In the genomic region with DNA sequence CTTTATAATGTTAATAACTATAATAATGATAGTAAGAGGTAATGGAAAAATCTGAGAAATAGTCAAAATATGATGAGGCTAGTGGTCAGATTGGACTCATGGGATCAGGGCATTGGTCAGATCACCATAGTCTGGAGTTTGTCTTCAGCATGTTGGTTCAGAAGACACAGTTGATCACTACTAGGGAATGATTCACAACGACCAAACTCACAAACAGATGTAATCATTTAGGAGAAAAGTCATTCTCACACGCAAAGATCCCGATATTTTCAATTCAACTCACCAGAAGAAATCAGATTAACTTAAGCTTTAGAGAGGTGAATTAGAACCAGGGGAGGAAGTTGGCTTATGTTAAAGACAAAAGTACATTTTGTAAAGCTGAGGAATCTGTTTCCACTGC, we compare ENCODE assay signal across 19 cellular contexts.
DNase-seq lines count a peak whose midpoint lies in the region; ATAC-seq and TF ChIP-seq lines count a peak whose summit lies in the region.
"Had no signal": no experiment of that assay in that cellular context is flagged by ENCODE, and none has a peak within 500 bp of the region (broad histone marks: within the 10 kb centered on the region; RNA-seq: fewer than 3 reads in every experiment).

No MANE protein-coding gene starts in this region.

- WGBS in GM23248 (ENCODE audit: low coverage in 1 of 2, low lambda C conversion rate in 2 of 2, missing lambda C conversion rate in 2 of 2), 2 experiments = 3 to 7% methylated on average over 3 of the region's 3 CpGs

- H3K4me2 ChIP-seq in GM23248 (ENCODE audit: unreplicated experiment) = no peak overlapping the region
- H3K4me2 ChIP-seq: BLaER1 had no signal

- H3K9ac ChIP-seq in GM23248 = peak overlapping the region; percentile 9; the same call in 1 of the 2 replicates
- H3K9ac ChIP-seq: BLaER1 had no signal

- H3K9me2 ChIP-seq in GM23248 (ENCODE audit: insufficient read depth) = no peaks in the 10 kb centered on the region

- 0 out of 2 replicates have a peak, but pooled peaks cover 4% of the 10 kb centered on the region for H3F3A ChIP-seq in GM23248 (ENCODE audit: insufficient read depth)

- H3K4me1 ChIP-seq in GM23248 (ENCODE audit: insufficient read depth) = peaks cover 6% of the 10 kb centered on the region
- H3K4me1 ChIP-seq: BLaER1 had no signal

- no peak for ATAC-seq in GM21528 (IDR thresholded peaks at IDR 0.05; ENCODE audit: low FRiP score, unreplicated experiment)
- ATAC-seq: GM12878, HCT116, HepG2 had no signal

- DNase-seq in AG09319 (ENCODE audit: extremely low read depth, low read depth) (peak; percentile 8), GM23248 (peak; percentile 64), fibroblast of mammary gland (ENCODE audit: low read depth) (peak; percentile 81), stromal cell of bone marrow (ENCODE audit: low read depth) (peak; percentile 19), superior temporal gyrus (ENCODE audit: extremely low spot score) (no peak), NCI-H2081 treated with DMSO at 0.1 percent for 48 hours (lab: John Stamatoyannopoulos, UW) (no peak)
- DNase-seq: 8988T; CD4-positive, alpha-beta memory T cell; DMS79 treated with DMSO at 0.1 percent for 48 hours; GF-D8; GOT3; H7; HFFc6; KBM-7 had no signal

- H4K20me1 ChIP-seq in GM23248 (ENCODE audit: insufficient read depth) = no peaks in the 10 kb centered on the region
- H4K20me1 ChIP-seq: BLaER1 had no signal

- no peaks in the 10 kb centered on the region for H3K27me3 ChIP-seq in GM23248 (replicated peaks; ENCODE audit: insufficient read depth)
- H3K27me3 ChIP-seq: BLaER1 had no signal

- H3K79me2 ChIP-seq in GM23248 (ENCODE audit: insufficient read depth) = no peaks in the 10 kb centered on the region

- no peak overlapping the region for H3K4me3 ChIP-seq in GM23248
- no peak overlapping the region for H3K4me3 ChIP-seq in fibroblast of mammary gland (ENCODE audit: control insufficient read depth, low read depth, low read length)
- H3K4me3 ChIP-seq: BLaER1, GM12878 had no signal

- in situ Hi-C loops in GM23248 (cut with MboI) = no loop called here

- H3K9me3 ChIP-seq in GM23248 (ENCODE audit: low read depth) = no peaks in the 10 kb centered on the region
- H3K9me3 ChIP-seq: BLaER1 had no signal

- TF ChIP-seq CTCF in AG09319 (IDR thresholded peaks at IDR 0.05; ENCODE audit: low read depth, low read length) (no peak), fibroblast of mammary gland (conservative IDR thresholded peaks at IDR 0.05; ENCODE audit: control insufficient read depth, insufficient read depth, low read depth, low read length) (no peak)

- H3K27ac ChIP-seq in GM23248 = peak overlapping the region; percentile 44
- H3K27ac ChIP-seq: BLaER1 had no signal

- peak overlapping the region; percentile 64 for H2AFZ ChIP-seq in GM23248

- H3K36me3 ChIP-seq in GM23248 (ENCODE audit: low read depth) = no peaks in the 10 kb centered on the region
- H3K36me3 ChIP-seq: BLaER1 had no signal

Comparison
In these comparisons a context has a peak if more than half of its experiments do, and no peak if none do; other contexts are left out.
1. DNase-seq: peak in AG09319 (single experiment), GM23248 (single experiment), fibroblast of mammary gland (single experiment) and stromal cell of bone marrow (single experiment); none in superior temporal gyrus (single experiment) and NCI-H2081 treated with DMSO at 0.1 percent for 48 hours (single experiment).